In the genomic region with DNA sequence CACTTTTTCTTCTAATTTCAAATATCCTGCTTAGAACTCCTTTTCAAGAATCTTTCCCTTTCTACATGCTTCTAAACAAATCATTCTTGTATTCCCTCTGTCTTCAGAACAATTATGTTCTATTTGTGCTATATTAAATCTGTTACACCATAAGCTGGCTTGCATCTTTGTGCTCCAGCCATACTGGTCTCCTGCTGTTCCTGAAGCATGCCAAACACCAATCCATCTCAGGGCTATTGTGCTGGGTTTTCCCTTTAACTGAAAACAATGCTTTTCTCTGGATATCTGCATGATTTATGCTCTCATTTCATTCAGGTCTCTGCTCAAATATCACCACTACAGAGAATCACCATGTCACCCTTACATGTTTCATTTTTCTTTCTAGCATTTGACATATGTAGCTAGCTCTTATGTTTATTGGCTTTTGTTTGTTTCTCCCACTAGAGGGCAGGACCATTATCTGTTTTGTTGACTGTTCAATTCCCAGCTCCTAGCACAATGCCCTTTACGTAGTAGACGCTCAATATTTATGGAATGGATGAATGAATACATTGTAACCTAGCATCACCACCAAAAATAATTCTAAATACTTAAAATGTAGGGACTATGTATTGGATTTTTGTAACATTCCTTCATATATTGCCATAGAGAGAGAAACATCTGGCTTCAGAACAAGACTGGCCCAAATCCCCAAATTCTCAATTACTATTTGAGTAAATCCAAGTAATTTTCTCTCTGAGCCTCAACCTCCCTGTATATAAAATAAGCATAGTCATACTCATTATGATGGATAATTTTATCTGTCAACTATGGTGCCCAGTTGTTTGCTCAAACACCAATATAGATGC, we compare ENCODE assay signal across 8 cellular contexts.
DNase-seq lines count a peak whose midpoint lies in the region; ATAC-seq, FAIRE-seq and TF ChIP-seq lines count a peak whose summit lies in the region.

No MANE protein-coding gene starts in this region.

- no peaks in the 10 kb centered on the region for H3F3A ChIP-seq in SU-DHL-6 (ENCODE audit: insufficient read depth)

- 10% methylated on average over 2 of the region's 2 CpGs for WGBS in HepG2 (ENCODE audit: low lambda C conversion rate)

- H2AFZ ChIP-seq in SU-DHL-6 (ENCODE audit: low read depth, low read length, severe bottlenecking): no peak overlapping the region
- no peak overlapping the region for H2AFZ ChIP-seq in HepG2 (ENCODE audit: low read length)

- H3K27me3 ChIP-seq in GM06990 (replicated peaks; ENCODE audit: control insufficient read depth, insufficient read depth, low read length) (no peaks in the 10 kb centered on the region), SU-DHL-6 (ENCODE audit: low read length) (no peaks in the 10 kb centered on the region), HepG2 (ENCODE audit: control insufficient read depth in 1 of 2, insufficient read depth in 2 of 2, low read length in 2 of 2) (no peaks in the 10 kb centered on the region)

- TF ChIP-seq EP300 in HepG2 (IDR thresholded peaks at IDR 0.05; ENCODE audit: low read depth in 2 of 2, low read length in 2 of 2) (no peak), HepG2 (CRISPR knock-in tag; IDR thresholded peaks at IDR 0.05; ENCODE audit: borderline replicate concordance) (no peak)

- no peaks in the 10 kb centered on the region for H3K36me3 ChIP-seq in GM06990 (ENCODE audit: control insufficient read depth, insufficient read depth, low read length)
- no peaks in the 10 kb centered on the region for H3K36me3 ChIP-seq in SU-DHL-6 (ENCODE audit: low read length)
- no peaks in the 10 kb centered on the region for H3K36me3 ChIP-seq in HepG2 (replicated peaks in 1 of 2; ENCODE audit: control insufficient read depth in 1 of 2, insufficient read depth in 2 of 2, low read length in 2 of 2)

- H3K4me3 ChIP-seq in GM06990 (replicated peaks; ENCODE audit: low read depth, low read length): no peak overlapping the region
- no peak overlapping the region for H3K4me3 ChIP-seq in SU-DHL-6 (ENCODE audit: insufficient read depth, low read length, poor library complexity, severe bottlenecking)
- no peak overlapping the region for H3K4me3 ChIP-seq in HepG2 (replicated peaks in 1 of 3; ENCODE audit: insufficient read depth in 1 of 3, low read depth in 2 of 3, low read length in 3 of 3)

- TF ChIP-seq RAD21 in HepG2 (CRISPR knock-in tag; IDR thresholded peaks at IDR 0.05): no peak

- no peaks in the 10 kb centered on the region for H3K9me2 ChIP-seq in SU-DHL-6 (replicated peaks; ENCODE audit: insufficient read depth, low read length)

- H3K4me2 ChIP-seq in SU-DHL-6 (ENCODE audit: low read depth, low read length, poor library complexity, severe bottlenecking): no peak overlapping the region
- H3K4me2 ChIP-seq in HepG2 (ENCODE audit: low read depth, low read length): no peak overlapping the region

- no TSS peak for BruUV-seq in HepG2 (replicated peaks; lab: Mats Ljungman, UMichigan)

- ATAC-seq in HepG2 (peak; percentile 49; the same call in 1 of the 3 replicates), GM21381 (IDR thresholded peaks at IDR 0.05; ENCODE audit: unreplicated experiment) (no peak)

- no peak for FAIRE-seq in HepG2 (lab: Jason Lieb, UNC)

- H3K27ac ChIP-seq in SU-DHL-6 (ENCODE audit: low read depth, low read length) (no peak overlapping the region), HepG2 (ENCODE audit: extremely low read length, insufficient read depth, low read length) (no peak overlapping the region)

- H3K79me2 ChIP-seq in SU-DHL-6 (ENCODE audit: insufficient read depth, low read length): no peaks in the 10 kb centered on the region
- H3K79me2 ChIP-seq in HepG2 (ENCODE audit: insufficient read depth, low read length): no peaks in the 10 kb centered on the region

- TF ChIP-seq CTCF in GM06990 (IDR thresholded peaks at IDR 0.05; ENCODE audit: insufficient read depth, low read length, poor library complexity, severe bottlenecking) (peak; percentile 43), SU-DHL-6 (IDR thresholded peaks at IDR 0.05; ENCODE audit: insufficient read depth, low read length, poor library complexity, severe bottlenecking) (peak; percentile 38), HepG2 (CRISPR knock-in tag; IDR thresholded peaks at IDR 0.05) (peak; percentile 19; the same call in 1 of the 2 replicates)

- H3K9ac ChIP-seq in SU-DHL-6 (ENCODE audit: low read length) (no peak overlapping the region), HepG2 (ENCODE audit: insufficient read depth, low read depth, low read length) (no peak overlapping the region)

- in situ Hi-C loops in HepG2 (cut with HindIII; ENCODE audit: extremely low pct_ligation_motif_present, low pct_unique_long_range_greater_than_20kb): no loop called here

- TF ChIP-seq POLR2A in HepG2 (IDR thresholded peaks at IDR 0.05; ENCODE audit: insufficient read depth in 1 of 2, low read depth in 2 of 2, low read length in 2 of 2): no peak

- DNase-seq in GM06990 (ENCODE audit: extremely low read depth, insufficient read length) (no peak), M059J (ENCODE audit: low read depth) (peak; percentile 25), HepG2 (ENCODE audit: low spot score) (peak; percentile 1), posterior cingulate gyrus (no peak), OCI-M2 (lab: John Stamatoyannopoulos, UW; ENCODE audit: unreplicated experiment) (no peak)
- DNase-seq in stimulated activated CD4-positive, alpha-beta T cell treated with anti-CD3 and anti-CD28 coated beads, Interleukin-4, amount 100 ng/mL, for 4 hours: no peak

- H3K4me1 ChIP-seq in HepG2 (ENCODE audit: insufficient read depth, low read length): no peaks in the 10 kb centered on the region

- H3K9me3 ChIP-seq in SU-DHL-6 (ENCODE audit: insufficient read depth, low read length) (no peaks in the 10 kb centered on the region), HepG2 (ENCODE audit: low read length) (no peaks in the 10 kb centered on the region)

- intact Hi-C loops in HepG2 (cut with micrococcal nuclease; ENCODE audit: unreplicated experiment) (loop anchor here (5.0 to 10.0 kb wide), 2 partner anchors 610 to 782 kb away; no protein-coding TSS in a partner anchor), posterior cingulate gyrus (cut with DNase I) (no loop called here)

- CTCF ChIA-PET in HepG2 (lab: Yijun Ruan, JAX; ENCODE audit: low intra/inter-chr PET ratio, low total read pairs): no interaction called here

- POLR2A ChIA-PET in HepG2 (lab: Yijun Ruan, JAX): no interaction called here

- no peaks in the 10 kb centered on the region for H4K20me1 ChIP-seq in SU-DHL-6 (ENCODE audit: low read depth, low read length)
- H4K20me1 ChIP-seq in HepG2 (ENCODE audit: insufficient read depth, low read length): no peaks in the 10 kb centered on the region

TF ChIP-seq in HepG2, 621 proteins besides CTCF, POLR2A, EP300 and RAD21:
- TF ChIP-seq PHF21A (CRISPR knock-in tag; IDR thresholded peaks at IDR 0.05) (no peak), STAG1 (CRISPR knock-in tag; IDR thresholded peaks at IDR 0.05) (peak; percentile 8; the same call in 1 of the 2 replicates)

Comparison
In these comparisons a context has a peak if more than half of its experiments do, and no peak if none do; other contexts are left out.
1. DNase-seq: peak in M059J (single experiment) and HepG2 (single experiment); none in GM06990 (single experiment), posterior cingulate gyrus (0 of 10), stimulated activated CD4-positive, alpha-beta T cell treated with anti-CD3 and anti-CD28 coated beads, Interleukin-4, amount 100 ng/mL, for 4 hours (0 of 2) and OCI-M2 (single experiment).
2. Peak in every context shown above with its lines, with median percentiles within 50 percentile points of each other: CTCF ChIP-seq.